ENCODE assay signal across 9 cellular contexts in the genomic region with DNA sequence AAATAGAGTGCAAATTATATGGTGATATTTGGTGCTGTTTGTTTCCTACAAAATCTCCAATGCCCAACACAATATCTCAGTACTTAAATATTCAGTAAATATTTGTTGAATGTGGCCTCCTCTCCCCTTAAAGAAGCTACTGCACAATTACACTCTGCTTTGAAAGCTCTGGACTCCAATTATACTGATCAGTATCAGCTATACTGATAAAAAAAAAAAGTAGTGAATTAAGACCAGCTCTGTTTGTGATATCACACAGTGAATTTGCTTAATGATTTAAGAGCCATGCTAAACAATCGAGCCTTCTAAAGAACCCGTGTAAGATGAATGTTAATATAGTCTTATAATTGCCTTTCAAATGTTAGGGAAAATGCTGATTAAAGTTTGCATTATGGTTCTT.
"Had no signal": no experiment of that assay in that cellular context is flagged by ENCODE, and none has a peak within 500 bp of the region (broad histone marks: within the 10 kb centered on the region; RNA-seq: fewer than 3 reads in every experiment).

No MANE protein-coding gene starts in this region.

- H3K4me3 Mint-ChIP-seq: HFFc6 had no signal

- H3K27ac ChIP-seq: GM23248 had no signal

- H3K9me3 ChIP-seq: HAP-1 had no signal

- ATAC-seq: HCT116, K562 had no signal

- H3K36me3 ChIP-seq: HAP-1 had no signal

- H3K4me1 ChIP-seq: HAP-1 had no signal

- DNase-seq: GM23248, GOT3, H7, HFFc6, IMR-90, KG1 had no signal

- H3K27ac Mint-ChIP-seq: HFFc6 had no signal

- H3K4me3 ChIP-seq: GM23248, HAP-1, K562 had no signal
